ENCODE assay signal across 8 cellular contexts in the genomic region with DNA sequence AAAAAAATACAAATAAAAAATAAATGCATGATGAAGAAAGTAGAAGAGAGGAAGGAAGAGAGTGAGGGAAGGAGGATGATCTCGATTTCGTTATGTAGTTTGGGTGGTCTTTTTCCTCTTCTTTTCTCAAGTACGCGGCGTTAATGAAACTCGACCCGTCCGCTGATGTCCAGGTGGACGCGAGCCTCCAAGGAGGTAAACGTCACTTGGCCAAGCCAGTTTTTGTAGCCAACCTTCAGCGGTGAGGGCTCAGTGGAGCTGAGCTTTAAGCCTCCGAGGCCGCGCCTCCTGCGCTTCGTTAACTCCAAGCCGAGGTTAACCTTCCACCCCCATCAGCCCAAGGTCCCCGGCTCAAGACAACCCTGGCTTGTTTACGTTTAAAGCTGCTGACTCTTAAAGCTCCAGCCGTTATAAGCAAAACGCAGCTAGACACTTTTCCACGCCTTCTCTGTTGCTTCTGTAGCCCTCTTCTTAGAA. TPM values are rescaled to one million over a fixed set of nuclear protein-coding genes. Genes with fewer than 3 reads are reported as not detected.
DNase-seq lines count a peak whose midpoint lies in the region; ATAC-seq and TF ChIP-seq lines count a peak whose summit lies in the region.

No MANE protein-coding gene starts in this region.

- no peaks in the 10 kb centered on the region for H3K9me3 Mint-ChIP-seq in activated naive CD4-positive, alpha-beta T cell treated with anti-CD3 and anti-CD28 coated beads, Interleukin-2, amount 50 U/mL, for 72 hours

- H3K36me3 Mint-ChIP-seq in activated naive CD4-positive, alpha-beta T cell treated with anti-CD3 and anti-CD28 coated beads, Interleukin-2, amount 50 U/mL, for 72 hours = peaks cover 0 to 25% of the 10 kb centered on the region in 2 donors

- H3K4me1 ChIP-seq in BE2C (no peaks in the 10 kb centered on the region; the same call in 1 of the 2 replicates), right atrium auricular region (peaks cover 0 to 24% of the 10 kb centered on the region in 2 donors)

- H3K27ac Mint-ChIP-seq in activated naive CD4-positive, alpha-beta T cell treated with anti-CD3 and anti-CD28 coated beads, Interleukin-2, amount 50 U/mL, for 72 hours = peak overlapping the region; percentile 70 to 97

- H3K36me3 ChIP-seq in BE2C (no peaks in the 10 kb centered on the region), right atrium auricular region (no peaks in the 10 kb centered on the region)

- H3K9me3 ChIP-seq in BE2C (no peaks in the 10 kb centered on the region), right atrium auricular region (no peaks in the 10 kb centered on the region)

- H3K27me3 ChIP-seq in BE2C (no peaks in the 10 kb centered on the region), right atrium auricular region (no peaks in the 10 kb centered on the region)

- TF ChIP-seq CTCF in BE2C (IDR thresholded peaks at IDR 0.05; ENCODE audit: low read depth, low read length) (no peak), right atrium auricular region (IDR thresholded peaks at IDR 0.05) (no peak)

- H3K4me3 ChIP-seq in BE2C (ENCODE audit: low read depth, low read length) (peak overlapping the region; percentile 64), right atrium auricular region (peak overlapping the region; percentile 49 to 77)

- DNase-seq in BE2C = no peak
- peak; percentile 38 for DNase-seq in NOMO-1 treated with DMSO at 0.1 percent for 48 hours (lab: John Stamatoyannopoulos, UW; ENCODE audit: unreplicated experiment)
- no peak for DNase-seq in activated naive CD4-positive, alpha-beta T cell treated with anti-CD3 and anti-CD28 coated beads, Interleukin-2, amount 50 U/mL, for 72 hours (ENCODE audit: low spot score in 2 of 2)
- DNase-seq in right atrium auricular region (ENCODE audit: low spot score) = no peak
- peak; percentile 47 for DNase-seq in renal cortical epithelial cell (ENCODE audit: low read depth)
- no peak for DNase-seq in Ammon's horn (ENCODE audit: low spot score)

- H3K27ac ChIP-seq in right atrium auricular region = peak overlapping the region; percentile 54 to 94

- ATAC-seq in GM19328 (IDR thresholded peaks at IDR 0.05; ENCODE audit: unreplicated experiment) (peak; percentile 29), GM21619 (IDR thresholded peaks at IDR 0.05; ENCODE audit: unreplicated experiment) (no peak)
- ATAC-seq in activated naive CD4-positive, alpha-beta T cell treated with anti-CD3 and anti-CD28 coated beads, Interleukin-2, amount 50 U/mL, for 72 hours = no peak

RNA-seq across cellular contexts. Expression of gene ITPR2, which starts 0.7 kb away (rescaled TPM):
- 3.2 TPM for polyA plus RNA-seq in BE2C (2012; ENCODE audit: insufficient read depth, insufficient read length, low read depth)
- 10 to 100 TPM; 44.6 to 46.1 TPM for total RNA-seq in activated naive CD4-positive, alpha-beta T cell treated with anti-CD3 and anti-CD28 coated beads, Interleukin-2, amount 50 U/mL, for 72 hours
- total RNA-seq in right atrium auricular region (10 to 100 TPM; 13.0 to 20.7 TPM), renal cortical epithelial cell (33.3 and 51.6 TPM in 2 replicates)

Comparison
In these comparisons a context has a peak if more than half of its experiments do, and no peak if none do; other contexts are left out.
1. DNase-seq: peak in NOMO-1 treated with DMSO at 0.1 percent for 48 hours (single experiment) and renal cortical epithelial cell (single experiment); none in BE2C (single experiment), activated naive CD4-positive, alpha-beta T cell treated with anti-CD3 and anti-CD28 coated beads, Interleukin-2, amount 50 U/mL, for 72 hours (0 of 2), right atrium auricular region (single experiment) and Ammon's horn (single experiment).